ENCODE assay signal across 8 cellular contexts in genomic region chr18:9612215-9612830, GRCh38.
DNase-seq lines count a peak whose midpoint lies in the region; ATAC-seq lines count a peak whose summit lies in the region.

No MANE protein-coding gene starts in this region.

- H3K9me3 Mint-ChIP-seq in T-helper 1 cell treated with Interleukin-12 subunit alpha and Interleukin-12 subunit beta and Interleukin-4 antibody, amounts not matched to agents 30 μg/mL and 1 μg/mL, for 36 hours = no peaks in the 10 kb centered on the region
- H3K9me3 Mint-ChIP-seq in stimulated activated memory B cell treated with anti-CD40 and anti-IgM and Interleukin-4, amounts not matched to agents 10 μg/mL and 1 μg/mL and 100 μg/mL, for 72 hours = no peaks in the 10 kb centered on the region

- ATAC-seq in stimulated activated memory B cell treated with anti-CD40 and anti-IgM and Interleukin-4, amounts not matched to agents 10 μg/mL and 1 μg/mL and 100 μg/mL, for 72 hours = peak; percentile 63
- no peak for ATAC-seq in GM21723 (IDR thresholded peaks at IDR 0.05; ENCODE audit: unreplicated experiment)

- peak; percentile 91 for DNase-seq in DMS53 treated with DMSO at 0.1 percent for 48 hours (lab: John Stamatoyannopoulos, UW; ENCODE audit: unreplicated experiment)
- peak; percentile 44 to 56 for DNase-seq in HAP-1 (ENCODE audit: low spot score in 2 of 2)
- DNase-seq in NCI-H1417 (lab: John Stamatoyannopoulos, UW) = peak; percentile 32 to 77 (median 43)
- DNase-seq in cerebellar cortex (ENCODE audit: low spot score) = peak; percentile 82
- peak; percentile 78 for DNase-seq in left kidney (ENCODE audit: low read depth, low spot score)

- peaks cover 24% of the 10 kb centered on the region for H3K4me1 ChIP-seq in HAP-1

- H3K36me3 ChIP-seq in HAP-1 (replicated peaks) = peaks cover 19% of the 10 kb centered on the region

- H3K27me3 Mint-ChIP-seq in T-helper 1 cell treated with Interleukin-12 subunit alpha and Interleukin-12 subunit beta and Interleukin-4 antibody, amounts not matched to agents 30 μg/mL and 1 μg/mL, for 36 hours (ENCODE audit: low read depth) = no peaks in the 10 kb centered on the region
- no peaks in the 10 kb centered on the region for H3K27me3 Mint-ChIP-seq in stimulated activated memory B cell treated with anti-CD40 and anti-IgM and Interleukin-4, amounts not matched to agents 10 μg/mL and 1 μg/mL and 100 μg/mL, for 72 hours

- in situ Hi-C loops in HAP-1 (cut with MboI; ENCODE audit: low sequenced_read_pairs) = no loop called here

- peak overlapping the region; percentile 72 for H3K4me3 ChIP-seq in HAP-1

- peaks cover 11% of the 10 kb centered on the region for H3K36me3 Mint-ChIP-seq in T-helper 1 cell treated with Interleukin-12 subunit alpha and Interleukin-12 subunit beta and Interleukin-4 antibody, amounts not matched to agents 30 μg/mL and 1 μg/mL, for 36 hours (ENCODE audit: low read depth)
- H3K36me3 Mint-ChIP-seq in stimulated activated memory B cell treated with anti-CD40 and anti-IgM and Interleukin-4, amounts not matched to agents 10 μg/mL and 1 μg/mL and 100 μg/mL, for 72 hours = peaks cover 18% of the 10 kb centered on the region

- H3K9me3 ChIP-seq in HAP-1 = no peaks in the 10 kb centered on the region

- H3K4me3 Mint-ChIP-seq in T-helper 1 cell treated with Interleukin-12 subunit alpha and Interleukin-12 subunit beta and Interleukin-4 antibody, amounts not matched to agents 30 μg/mL and 1 μg/mL, for 36 hours = peak overlapping the region; percentile 92
- no peak overlapping the region for H3K4me3 Mint-ChIP-seq in stimulated activated memory B cell treated with anti-CD40 and anti-IgM and Interleukin-4, amounts not matched to agents 10 μg/mL and 1 μg/mL and 100 μg/mL, for 72 hours

- peak overlapping the region; percentile 37 for H3K27ac Mint-ChIP-seq in T-helper 1 cell treated with Interleukin-12 subunit alpha and Interleukin-12 subunit beta and Interleukin-4 antibody, amounts not matched to agents 30 μg/mL and 1 μg/mL, for 36 hours
- peak overlapping the region; percentile 86 for H3K27ac Mint-ChIP-seq in stimulated activated memory B cell treated with anti-CD40 and anti-IgM and Interleukin-4, amounts not matched to agents 10 μg/mL and 1 μg/mL and 100 μg/mL, for 72 hours

- H3K4me1 Mint-ChIP-seq in T-helper 1 cell treated with Interleukin-12 subunit alpha and Interleukin-12 subunit beta and Interleukin-4 antibody, amounts not matched to agents 30 μg/mL and 1 μg/mL, for 36 hours (ENCODE audit: low read depth) = peaks cover 48% of the 10 kb centered on the region
- H3K4me1 Mint-ChIP-seq in stimulated activated memory B cell treated with anti-CD40 and anti-IgM and Interleukin-4, amounts not matched to agents 10 μg/mL and 1 μg/mL and 100 μg/mL, for 72 hours = peaks cover 58% of the 10 kb centered on the region

- no peaks in the 10 kb centered on the region for H3K27me3 ChIP-seq in HAP-1 (ENCODE audit: low read depth)
